In the genomic region with DNA sequence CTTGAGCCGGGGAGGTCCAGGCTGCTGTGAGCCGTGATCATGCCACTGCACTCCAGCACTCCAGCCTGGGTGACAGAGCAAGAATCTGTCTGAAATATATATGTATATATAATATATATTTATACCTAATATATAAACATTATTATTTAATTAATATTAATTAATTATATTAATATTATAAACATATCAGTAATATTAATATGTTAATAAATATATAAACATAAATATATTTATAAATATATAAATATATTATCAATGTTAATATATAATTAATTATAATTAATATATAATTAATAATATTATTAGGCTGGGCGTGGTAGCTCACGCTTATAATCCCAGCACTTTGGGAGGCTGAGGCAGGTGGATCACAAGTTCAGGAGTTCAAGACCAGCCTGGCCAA, we compare ENCODE assay signal across 1 cellular context.
TF ChIP-seq lines count a peak whose summit lies in the region.

No MANE protein-coding gene starts in this region.

TF ChIP-seq in HepG2, 621 proteins besides CTCF, POLR2A, EP300 and RAD21 (continued from another document):
- no peak for TF ChIP-seq ZBTB8A (CRISPR knock-in tag; IDR thresholded peaks at IDR 0.05; ENCODE audit: borderline replicate concordance, low read depth)
- no peak for TF ChIP-seq CREM (IDR thresholded peaks at IDR 0.05)
- no peak for TF ChIP-seq CREM (CRISPR knock-in tag; IDR thresholded peaks at IDR 0.05)
- no peak for TF ChIP-seq ZNF792 (CRISPR knock-in tag; IDR thresholded peaks at IDR 0.05)
